ENCODE assay signal across 22 cellular contexts in genomic region chr15:40183636-40184463, GRCh38. TPM values are rescaled to one million over a fixed set of nuclear protein-coding genes. Genes with fewer than 3 reads are reported as not detected.
DNase-seq lines count a peak whose midpoint lies in the region; ATAC-seq and TF ChIP-seq lines count a peak whose summit lies in the region.
"Had no signal": no experiment of that assay in that cellular context is flagged by ENCODE, and none has a peak within 500 bp of the region (broad histone marks: within the 10 kb centered on the region; RNA-seq: fewer than 3 reads in every experiment).

No MANE protein-coding gene starts in this region.

- no peak overlapping the region for H3K27ac ChIP-seq in CD4-positive, CD25-positive, alpha-beta regulatory T cell (ENCODE audit: insufficient read depth, low read length, poor library complexity, severe bottlenecking)
- H3K27ac ChIP-seq in neuronal stem cell (replicated peaks; ENCODE audit: low read length) (no peak overlapping the region), PC-9 (no peak overlapping the region)
- H3K27ac ChIP-seq: upper lobe of left lung had no signal

- peak overlapping the region; percentile 11 to 82 (median 77) for H3K27ac Mint-ChIP-seq in CD4-positive, CD25-positive, alpha-beta regulatory T cell
- H3K27ac Mint-ChIP-seq in T-helper 17 cell (peak overlapping the region; percentile 87), memory B cell (peak overlapping the region; percentile 69)

- peaks cover 22% of the 10 kb centered on the region for H3K4me1 ChIP-seq in CD4-positive, CD25-positive, alpha-beta regulatory T cell (ENCODE audit: control insufficient read depth, insufficient read depth, low read length, poor library complexity, severe bottlenecking)
- H3K4me1 ChIP-seq in neuronal stem cell (ENCODE audit: control insufficient read depth in 2 of 2, insufficient read depth in 1 of 2, low read depth in 1 of 2, low read length in 2 of 2) (peaks cover 0 to 2% of the 10 kb centered on the region in 2 donors), PC-9 (replicated peaks; ENCODE audit: insufficient read depth) (no peaks in the 10 kb centered on the region)

- no peak overlapping the region for H2AFZ ChIP-seq in neuronal stem cell (ENCODE audit: low read length)
- no peak overlapping the region for H2AFZ ChIP-seq in PC-9

- H3K4me3 ChIP-seq in CD4-positive, CD25-positive, alpha-beta regulatory T cell (ENCODE audit: low read depth, low read length) = peak overlapping the region; percentile 59
- H3K4me3 ChIP-seq in GM12864 (ENCODE audit: low read depth, low read length) (peak overlapping the region; percentile 10; the same call in 1 of the 2 replicates), neuronal stem cell (ENCODE audit: low read length in 2 of 2) (no peak overlapping the region), PC-9 (no peak overlapping the region)
- H3K4me3 ChIP-seq: heart left ventricle, upper lobe of left lung had no signal

- H4K8ac ChIP-seq in neuronal stem cell (ENCODE audit: low read depth, low read length) = no peak overlapping the region

- intact Hi-C loops in PC-9 (cut with micrococcal nuclease; ENCODE audit: unreplicated experiment) = no loop called here

- no peak overlapping the region for H2BK12ac ChIP-seq in neuronal stem cell (ENCODE audit: low read length)

- H3K79me2 ChIP-seq in PC-9 (ENCODE audit: low read depth) = no peaks in the 10 kb centered on the region

- H3K79me1 ChIP-seq in neuronal stem cell (ENCODE audit: low read depth, low read length) = no peaks in the 10 kb centered on the region

- no CpG with 5 or more reads among the region's 9 CpGs for WGBS in neuronal stem cell (ENCODE audit: extremely low coverage in 2 of 2, insufficient read length in 2 of 2, insufficient replicate concordance in 1 of 2), 2 donors

- H3K4me2 ChIP-seq in neuronal stem cell (ENCODE audit: insufficient read depth, low read length, poor library complexity, severe bottlenecking) (no peak overlapping the region), PC-9 (no peak overlapping the region)

- peak overlapping the region in 2 of 4 donors; percentile 25 to 88 for H3K4me3 Mint-ChIP-seq in CD4-positive, CD25-positive, alpha-beta regulatory T cell
- H3K4me3 Mint-ChIP-seq in T-helper 17 cell = peak overlapping the region; percentile 56
- peak overlapping the region; percentile 61 for H3K4me3 Mint-ChIP-seq in memory B cell
- H3K4me3 Mint-ChIP-seq: neural crest cell had no signal

- no peak overlapping the region for H2AK5ac ChIP-seq in neuronal stem cell (ENCODE audit: low read depth, low read length)

- no peaks in the 10 kb centered on the region for H3K36me3 ChIP-seq in CD4-positive, CD25-positive, alpha-beta regulatory T cell (ENCODE audit: control insufficient read depth, insufficient read depth, low read length)
- H3K36me3 ChIP-seq in neuronal stem cell (replicated peaks in 1 of 2; ENCODE audit: control insufficient read depth in 2 of 2, insufficient read depth in 2 of 2, low read length in 2 of 2) = peaks cover 19 to 96% of the 10 kb centered on the region in 2 donors
- 0 out of 2 replicates have a peak, but pooled peaks cover 4% of the 10 kb centered on the region for H3K36me3 ChIP-seq in PC-9 (ENCODE audit: low read depth)
- H3K36me3 ChIP-seq: heart left ventricle, upper lobe of left lung had no signal

- H2BK120ac ChIP-seq in neuronal stem cell (ENCODE audit: low read depth, low read length) = no peak overlapping the region

- H3K4me1 Mint-ChIP-seq in CD4-positive, CD25-positive, alpha-beta regulatory T cell = peaks cover 22 to 48% (median 33%) of the 10 kb centered on the region in 4 donors
- H3K4me1 Mint-ChIP-seq in T-helper 17 cell (peaks cover 25% of the 10 kb centered on the region), memory B cell (peaks cover 17% of the 10 kb centered on the region)

- TF ChIP-seq CTCF in GM12864 (IDR thresholded peaks at IDR 0.05; ENCODE audit: low read depth, low read length, missing control alignments) (no peak), PC-9 (conservative IDR thresholded peaks at IDR 0.05) (no peak)

- peaks cover 3% of the 10 kb centered on the region for H3K36me3 Mint-ChIP-seq in CD4-positive, CD25-positive, alpha-beta regulatory T cell
- peaks cover 2% of the 10 kb centered on the region for H3K36me3 Mint-ChIP-seq in T-helper 17 cell (ENCODE audit: low read depth)
- H3K36me3 Mint-ChIP-seq in memory B cell = no peaks in the 10 kb centered on the region

- DNase-seq in CD4-positive, CD25-positive, alpha-beta regulatory T cell = no peak
- DNase-seq in GM12864 (ENCODE audit: low read depth) (no peak), T-helper 17 cell (no peak), memory B cell (ENCODE audit: low spot score in 2 of 2) (no peak), neuronal stem cell (ENCODE audit: low spot score) (no peak), PC-9 (no peak)
- DNase-seq in stimulated activated naive CD8-positive, alpha-beta T cell treated with anti-CD3 and anti-CD28 coated beads, Interleukin-15, Interleukin-2, amounts not matched to agents 100 U/mL and 50 U/mL, for 24 hours = no peak
- DNase-seq: activated CD4-positive, CD25-positive, alpha-beta regulatory T cell treated with anti-CD3 and anti-CD28 coated beads, Interleukin-2, amount 50 U/mL, for 72 hours; amniotic stem cell; effector memory CD4-positive, alpha-beta T cell; heart left ventricle; mesenchymal stem cell; NCI-H187; NCI-H345; retina; stimulated activated naive CD4-positive, alpha-beta T cell treated with Interleukin-2 at 50 U/mL for 16 hours; upper lobe of left lung had no signal

- H3F3A ChIP-seq in PC-9 (ENCODE audit: insufficient read depth, low read depth) = peaks cover 9% of the 10 kb centered on the region; the same call in 1 of the 2 replicates

- H3K9ac ChIP-seq in neuronal stem cell (ENCODE audit: low read depth, low read length, poor library complexity) = no peak overlapping the region

- CTCF ChIA-PET in PC-9 (lab: Charles Lee) = no interaction called here

- no peaks in the 10 kb centered on the region for H3K27me3 Mint-ChIP-seq in CD4-positive, CD25-positive, alpha-beta regulatory T cell
- no peaks in the 10 kb centered on the region for H3K27me3 Mint-ChIP-seq in T-helper 17 cell
- H3K27me3 Mint-ChIP-seq in memory B cell = no peaks in the 10 kb centered on the region

- no peak overlapping the region for H4K91ac ChIP-seq in neuronal stem cell (ENCODE audit: low read depth, low read length, poor library complexity)

- no peaks in the 10 kb centered on the region for H4K20me1 ChIP-seq in PC-9 (ENCODE audit: insufficient read depth)

- H2BK15ac ChIP-seq in neuronal stem cell (ENCODE audit: low read length) = no peak overlapping the region

- no peaks in the 10 kb centered on the region for H3K9me3 Mint-ChIP-seq in CD4-positive, CD25-positive, alpha-beta regulatory T cell
- no peaks in the 10 kb centered on the region for H3K9me3 Mint-ChIP-seq in memory B cell
- H3K9me3 Mint-ChIP-seq: neural crest cell had no signal

- H3K9me2 ChIP-seq in PC-9 (ENCODE audit: insufficient read depth) = no peaks in the 10 kb centered on the region

- BruUV-seq in PC-9 (replicated peaks; lab: Mats Ljungman, UMichigan) = no TSS peak

- H2BK5ac ChIP-seq in neuronal stem cell (ENCODE audit: low read length) = no peak overlapping the region

- POLR2A ChIA-PET in PC-9 (lab: Charles Lee; ENCODE audit: unreplicated experiment) = no interaction called here

- no peak overlapping the region for H3K23ac ChIP-seq in neuronal stem cell (ENCODE audit: low read depth, low read length, poor library complexity)

- H3K4ac ChIP-seq in neuronal stem cell (ENCODE audit: low read length) = no peak overlapping the region

- no peak for ATAC-seq in CD4-positive, CD25-positive, alpha-beta regulatory T cell (ENCODE audit: low read depth in 2 of 2)
- ATAC-seq in T-helper 17 cell = no peak
- peak; percentile 62 for ATAC-seq in memory B cell (ENCODE audit: low read depth)
- ATAC-seq in stimulated activated naive CD8-positive, alpha-beta T cell treated with anti-CD3 and anti-CD28 coated beads, Interleukin-15, Interleukin-2, amounts not matched to agents 100 U/mL and 50 U/mL, for 24 hours = no peak
- ATAC-seq in HG02798 (IDR thresholded peaks at IDR 0.05; ENCODE audit: poor library complexity, unreplicated experiment) = no peak
- ATAC-seq: heart left ventricle, HepG2, Right ventricle myocardium inferior had no signal

- H3K9me3 ChIP-seq in CD4-positive, CD25-positive, alpha-beta regulatory T cell (ENCODE audit: control insufficient read depth in 2 of 2, low read length in 2 of 2) = no peaks in the 10 kb centered on the region
- H3K9me3 ChIP-seq in T-helper 17 cell (ENCODE audit: control insufficient read depth, low read length, poor library complexity, severe bottlenecking) = no peaks in the 10 kb centered on the region
- H3K9me3 ChIP-seq in neuronal stem cell (replicated peaks in 1 of 2; ENCODE audit: control insufficient read depth in 2 of 2, insufficient read depth in 1 of 2, low read depth in 1 of 2, low read length in 2 of 2) = no peaks in the 10 kb centered on the region
- H3K9me3 ChIP-seq in PC-9 (ENCODE audit: insufficient read depth, low read depth) = no peaks in the 10 kb centered on the region
- H3K9me3 ChIP-seq: heart left ventricle, upper lobe of left lung had no signal

- no peak overlapping the region for H3K14ac ChIP-seq in neuronal stem cell (ENCODE audit: low read length)

- no peaks in the 10 kb centered on the region for H3K27me3 ChIP-seq in CD4-positive, CD25-positive, alpha-beta regulatory T cell (ENCODE audit: control insufficient read depth, insufficient read depth, low read length)
- no peaks in the 10 kb centered on the region for H3K27me3 ChIP-seq in neuronal stem cell (ENCODE audit: control insufficient read depth in 3 of 3, insufficient read depth in 3 of 3, low read depth in 1 of 3, low read length in 3 of 3)
- no peaks in the 10 kb centered on the region for H3K27me3 ChIP-seq in PC-9 (ENCODE audit: insufficient read depth, low read depth)
- H3K27me3 ChIP-seq: heart left ventricle, upper lobe of left lung had no signal

- H3K18ac ChIP-seq in neuronal stem cell (ENCODE audit: low read length) = no peak overlapping the region

RNA-seq across cellular contexts. Expression of gene BUB1B, which starts 23.0 kb away (rescaled TPM):
- 4.8 TPM for total RNA-seq in CD4-positive, CD25-positive, alpha-beta regulatory T cell
- 1 to 10 TPM in 1 of 4 donors, under 1 TPM in 2, not detected in 1; 0.37 to 2.2 (median 0.86) TPM for polyA plus RNA-seq in CD4-positive, CD25-positive, alpha-beta regulatory T cell
- 1 to 10 TPM; 1.1 to 3.4 TPM for total RNA-seq in T-helper 17 cell
- polyA plus RNA-seq in neuronal stem cell (2013, experiment 1 of 2) = 55.5 TPM
- 55.2 TPM for polyA plus RNA-seq in neuronal stem cell (2013, experiment 2 of 2)
- total RNA-seq in PC-9 (2021) = 74.3 and 75.3 TPM in 2 replicates

RNA-seq across cellular contexts. Expression of gene PAK6, which starts 55.0 kb away (rescaled TPM):
- total RNA-seq in CD4-positive, CD25-positive, alpha-beta regulatory T cell = not detected
- not detected for polyA plus RNA-seq in CD4-positive, CD25-positive, alpha-beta regulatory T cell
- total RNA-seq in T-helper 17 cell (not detected), PC-9 (2021) (10.7 and 11.7 TPM in 2 replicates)
- polyA plus RNA-seq in neuronal stem cell (2013, experiment 1 of 2) = 0.36 TPM
- polyA plus RNA-seq in neuronal stem cell (2013, experiment 2 of 2) = 0.37 TPM
- polyA plus RNA-seq: BJ, HepG2 had no signal

Comparison
In these comparisons a context has a peak if more than half of its experiments do, and no peak if none do; other contexts are left out.
1. H3K4me3 ChIP-seq: peak in CD4-positive, CD25-positive, alpha-beta regulatory T cell (single experiment) and GM12864 (single experiment); none in neuronal stem cell (0 of 2) and PC-9 (single experiment).
2. RNA of gene BUB1B, which starts 23.0 kb away (total RNA-seq): 74.3 to 75.3 TPM in PC-9; 4.8 TPM in CD4-positive, CD25-positive, alpha-beta regulatory T cell (single experiment) and 1.1 to 3.4 TPM in T-helper 17 cell; every median in the first group is over 10 times any median in the second.
3. Peak in every context shown above with its lines, with median percentiles within 50 percentile points of each other: H3K27ac Mint-ChIP-seq.